ENCODE assay signal across 25 cellular contexts in genomic region chr22:23013612-23014011, GRCh38.
"Had no signal": no experiment of that assay in that cellular context is flagged by ENCODE, and none has a peak within 500 bp of the region (broad histone marks: within the 10 kb centered on the region; RNA-seq: fewer than 3 reads in every experiment).

No MANE protein-coding gene starts in this region.

- H3K36me3 ChIP-seq: brain microvascular endothelial cell, esophagus squamous epithelium, gastroesophageal sphincter, heart right ventricle, WERI-Rb-1 had no signal

- H3K4me1 ChIP-seq: esophagus squamous epithelium, gastroesophageal sphincter, heart right ventricle had no signal

- H3K27ac ChIP-seq: brain microvascular endothelial cell, esophagus squamous epithelium, gastroesophageal sphincter, heart right ventricle, WERI-Rb-1 had no signal

- H3K4me3 ChIP-seq: esophagus squamous epithelium, gastroesophageal sphincter, heart right ventricle had no signal

- DNase-seq: activated B cell treated with CpG ODN at 0.5 μM for 24 hours; activated CD8-positive, alpha-beta memory T cell treated with anti-CD3 and anti-CD28 coated beads, Interleukin-2, amount 10 ng/mL, durations not matched to agents 7 days and 5 days; activated CD8-positive, alpha-beta memory T cell treated with anti-CD3 and anti-CD28 coated beads, Interleukin-2, amount 50 U/mL, for 4 hours; activated CD8-positive, alpha-beta T cell treated with anti-CD3 and anti-CD28 coated beads, Interleukin-2, amount 10 ng/mL, durations not matched to agents 7 days and 5 days; activated gamma-delta T cell; activated naive CD4-positive, alpha-beta T cell treated with anti-CD3 and anti-CD28 coated beads, Interleukin-2, amount 50 U/mL, for 16 hours; activated naive CD4-positive, alpha-beta T cell treated with Interleukin-2 at 50 U/mL for 16 hours; activated T-cell treated with anti-CD3 and anti-CD28 coated beads, Interleukin-2, amount 50 U/mL, for 1 hour; amniotic stem cell; anterior cingulate cortex; brain microvascular endothelial cell; caudate nucleus; cortex of kidney; dermis blood vessel endothelial cell; effector CD4-positive, alpha-beta T cell; effector memory CD8-positive, alpha-beta T cell; erythroblast; esophagus squamous epithelium; foreskin melanocyte; heart right ventricle; T-helper 1 cell; T-helper 17 cell; T1000; WERI-Rb-1 had no signal

- H3K9me3 ChIP-seq: esophagus squamous epithelium, gastroesophageal sphincter, heart right ventricle had no signal
